In the genomic region with DNA sequence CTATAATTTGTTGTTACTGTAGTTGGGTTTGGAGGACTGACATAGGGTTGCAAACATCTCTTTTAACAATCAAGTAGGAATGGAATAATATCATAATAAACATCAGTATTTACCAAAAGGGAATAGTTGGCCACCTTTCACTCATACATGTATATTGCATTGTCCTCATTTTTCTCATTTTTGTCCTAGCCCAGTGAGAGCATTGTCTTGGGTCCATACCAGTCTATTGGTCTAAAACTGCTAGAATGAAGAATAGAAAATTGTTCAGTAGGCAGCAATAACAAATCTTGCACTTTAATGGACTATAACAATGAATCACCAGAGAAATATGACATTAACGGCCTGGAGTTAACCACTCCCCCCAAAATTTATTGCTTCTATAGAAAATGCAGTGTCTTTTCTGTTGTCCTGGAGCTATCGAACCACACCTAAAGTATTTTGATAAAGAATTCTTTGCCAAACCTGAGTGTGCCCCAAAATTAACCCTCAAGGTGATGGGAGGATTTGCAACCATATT, we compare ENCODE assay signal across 18 cellular contexts.
DNase-seq lines count a peak whose midpoint lies in the region; ATAC-seq, FAIRE-seq and TF ChIP-seq lines count a peak whose summit lies in the region.
"Had no signal": no experiment of that assay in that cellular context is flagged by ENCODE, and none has a peak within 500 bp of the region (broad histone marks: within the 10 kb centered on the region; RNA-seq: fewer than 3 reads in every experiment).

No MANE protein-coding gene starts in this region.

- dilution Hi-C loops in mammary epithelial cell (cut with HindIII; ENCODE audit: low sequenced_read_pairs), result no loop called here
- dilution Hi-C loops in IMR-90 (cut with HindIII; ENCODE audit: low sequenced_read_pairs, unreplicated experiment), result no loop called here

- no peak overlapping the region for H3K14ac ChIP-seq in IMR-90 (replicated peaks; ENCODE audit: low read depth, low read length)

- H4K91ac ChIP-seq in IMR-90 (ENCODE audit: insufficient read depth, low read depth, low read length), result no peak overlapping the region

- no peak for TF ChIP-seq EP300 in K562 (IDR thresholded peaks at IDR 0.05; ENCODE audit: low read length)

- POLR2A ChIA-PET in IMR-90 (lab: Charles Lee; ENCODE audit: unreplicated experiment) (no interaction called here), K562 (lab: Yijun Ruan, JAX) (no interaction called here)

- CTCF ChIA-PET in mammary epithelial cell (lab: Charles Lee; ENCODE audit: low non-redundant PET) (no interaction called here), IMR-90 (lab: Yijun Ruan, JAX) (no interaction called here), K562 (lab: Yijun Ruan, JAX; ENCODE audit: low intra/inter-chr PET ratio) (no interaction called here)

- H3K23ac ChIP-seq in IMR-90 (ENCODE audit: low read depth, low read length), result no peak overlapping the region

- WGBS in mammary epithelial cell (ENCODE audit: low coverage, missing lambda C conversion rate), result 0% methylated on average over 2 of the region's 2 CpGs
- WGBS in IMR-90 (ENCODE audit: extremely low coverage in 2 of 2, insufficient read length in 1 of 2), 2 experiments, result no CpG with 5 or more reads among the region's 2 CpGs
- 33% methylated on average over 2 of the region's 2 CpGs for WGBS in K562 (ENCODE audit: insufficient coverage, low coverage, missing lambda C conversion rate)

- no peak overlapping the region for H3K4me3 ChIP-seq in mammary epithelial cell (replicated peaks in 1 of 3; ENCODE audit: insufficient read depth in 1 of 3, low read depth in 2 of 3, low read length in 3 of 3)
- H3K4me3 ChIP-seq in breast epithelium, result no peak overlapping the region
- H3K4me3 ChIP-seq in IMR-90 (ENCODE audit: insufficient read depth, low read depth, low read length), result no peak overlapping the region
- no peak overlapping the region for H3K4me3 ChIP-seq in K562

- H3K9me3 ChIP-seq in mammary epithelial cell (replicated peaks; ENCODE audit: insufficient read depth, low read length) (no peaks in the 10 kb centered on the region), breast epithelium (no peaks in the 10 kb centered on the region), IMR-90 (ENCODE audit: control insufficient read depth, insufficient read depth, low read length) (no peaks in the 10 kb centered on the region), K562 (replicated peaks; ENCODE audit: control insufficient read depth, insufficient read depth, low read depth, low read length) (no peaks in the 10 kb centered on the region)

- H2AK5ac ChIP-seq in IMR-90 (ENCODE audit: low read depth, low read length), result no peak overlapping the region

- H4K5ac ChIP-seq in IMR-90 (ENCODE audit: low read depth, low read length), result no peak overlapping the region

- no peaks in the 10 kb centered on the region for H3K79me1 ChIP-seq in IMR-90 (ENCODE audit: low read depth in 1 of 2, low read length in 2 of 2)

- H2BK120ac ChIP-seq in IMR-90 (ENCODE audit: low read depth, low read length), result no peak overlapping the region

- ATAC-seq in IMR-90 (ENCODE audit: low read depth) (peak; percentile 54; the same call in 1 of the 2 replicates), K562 (no peak)
- ATAC-seq: Right ventricle myocardium inferior had no signal

- no peak for TF ChIP-seq POLR2A in breast epithelium (IDR thresholded peaks at IDR 0.05)
- no peak for TF ChIP-seq POLR2A in IMR-90 (IDR thresholded peaks at IDR 0.05; ENCODE audit: low read depth, low read length)
- TF ChIP-seq POLR2A in K562 (conservative IDR thresholded peaks at IDR 0.05), result no peak

- no peak for FAIRE-seq in K562 (lab: Jason Lieb, UNC)

- no peak overlapping the region for H3K18ac ChIP-seq in IMR-90 (ENCODE audit: low read depth, low read length)

- intact Hi-C loops in mammary epithelial cell (cut with micrococcal nuclease), result no loop called here
- intact Hi-C loops in breast epithelium (cut with DNase I; ENCODE audit: low total_unique reads), result no loop called here
- intact Hi-C loops in IMR-90 (cut with micrococcal nuclease), result no loop called here
- intact Hi-C loops in K562 (cut with micrococcal nuclease), result no loop called here
- intact Hi-C loops in head of caudate nucleus (cut with DNase I), result no loop called here

- H2BK20ac ChIP-seq in IMR-90 (ENCODE audit: low read depth, low read length), result no peak overlapping the region

- no TSS peak for BruUV-seq in mammary epithelial cell (replicated peaks; lab: Mats Ljungman, UMichigan)
- BruUV-seq in IMR-90 (replicated peaks; lab: Mats Ljungman, UMichigan), result no TSS peak
- BruUV-seq in K562 (replicated peaks; lab: Mats Ljungman, UMichigan), result no TSS peak

- H2BK15ac ChIP-seq in IMR-90 (ENCODE audit: low read depth, low read length), result no peak overlapping the region

- TF ChIP-seq CTCF in mammary epithelial cell (conservative IDR thresholded peaks at IDR 0.05 in 1 of 2, IDR thresholded peaks at IDR 0.05 in 1 of 2; ENCODE audit: extremely low read depth in 1 of 2, insufficient read depth in 1 of 2, low read depth in 1 of 2, low read length in 2 of 2) (no peak), breast epithelium (IDR thresholded peaks at IDR 0.05) (no peak), IMR-90 (conservative IDR thresholded peaks at IDR 0.05; ENCODE audit: low read depth, low read length) (no peak), K562 (IDR thresholded peaks at IDR 0.05 in 2 of 3, conservative IDR thresholded peaks at IDR 0.05 in 1 of 3; ENCODE audit: insufficient read depth in 2 of 3, low read depth in 1 of 3, low read length in 3 of 3) (no peak)

- no peak overlapping the region for H3K56ac ChIP-seq in IMR-90 (ENCODE audit: extremely low read depth, insufficient read depth, low read length)

- H2AK9ac ChIP-seq in IMR-90 (replicated peaks; ENCODE audit: low read depth, low read length, poor library complexity), result no peak overlapping the region

- H3K79me2 ChIP-seq in mammary epithelial cell (ENCODE audit: insufficient read depth, low read length) (no peaks in the 10 kb centered on the region), K562 (ENCODE audit: control insufficient read depth, insufficient read depth, low read length) (no peaks in the 10 kb centered on the region)

- no peaks in the 10 kb centered on the region for H3K36me3 ChIP-seq in mammary epithelial cell (ENCODE audit: insufficient read depth, low read length)
- no peaks in the 10 kb centered on the region for H3K36me3 ChIP-seq in breast epithelium
- H3K36me3 ChIP-seq in IMR-90 (ENCODE audit: control insufficient read depth, insufficient read depth, low read length), result no peaks in the 10 kb centered on the region
- H3K36me3 ChIP-seq in K562 (ENCODE audit: control insufficient read depth, insufficient read depth, low read length), result no peaks in the 10 kb centered on the region

- no peaks in the 10 kb centered on the region for H3K27me3 ChIP-seq in mammary epithelial cell (ENCODE audit: insufficient read depth, low read length)
- H3K27me3 ChIP-seq in breast epithelium, result no peaks in the 10 kb centered on the region
- no peaks in the 10 kb centered on the region for H3K27me3 ChIP-seq in IMR-90 (ENCODE audit: control insufficient read depth, insufficient read depth, low read length)
- H3K27me3 ChIP-seq in K562 (ENCODE audit: control insufficient read depth in 2 of 2, insufficient read depth in 2 of 2, low read length in 2 of 2), result no peaks in the 10 kb centered on the region

- H4K8ac ChIP-seq in IMR-90 (ENCODE audit: low read depth in 2 of 2, low read length in 2 of 2), result no peak overlapping the region

- H3K9ac ChIP-seq in mammary epithelial cell (ENCODE audit: insufficient read depth, low read length) (no peak overlapping the region), IMR-90 (ENCODE audit: low read depth, low read length) (no peak overlapping the region), K562 (ENCODE audit: insufficient read depth in 1 of 2, low read depth in 2 of 2, low read length in 2 of 2) (no peak overlapping the region)
- H3K9ac ChIP-seq: KMS-11 had no signal

- DNase-seq in mammary epithelial cell, result no peak
- DNase-seq in breast epithelium (ENCODE audit: low spot score in 2 of 2), result no peak
- no peak for DNase-seq in IMR-90
- no peak for DNase-seq in K562 (ENCODE audit: extremely low read depth in 1 of 4, low spot score in 3 of 4)
- peak; percentile 37 for DNase-seq in renal cortical epithelial cell (ENCODE audit: low read depth)
- DNase-seq in head of caudate nucleus, result no peak
- DNase-seq in nucleus accumbens (lab: John Stamatoyannopoulos, UW), result no peak
- DNase-seq in HT-29 (ENCODE audit: low spot score), result no peak
- DNase-seq: 8988T, DMS 273 treated with DMSO at 0.1 percent for 48 hours, H9, NCI-H1048, NCI-H1436 treated with DMSO at 0.1 percent for 48 hours, NCI-H2081 treated with DMSO at 0.1 percent for 48 hours, NCI-H510A, NCI-H774 had no signal

- H3K4me1 ChIP-seq in mammary epithelial cell (ENCODE audit: insufficient read depth, low read length) (peaks cover 26% of the 10 kb centered on the region), breast epithelium (no peaks in the 10 kb centered on the region), IMR-90 (ENCODE audit: control insufficient read depth, insufficient read depth, low read length) (no peaks in the 10 kb centered on the region), K562 (replicated peaks in 1 of 2; ENCODE audit: control insufficient read depth in 2 of 2, insufficient read depth in 2 of 2, low read length in 2 of 2) (no peaks in the 10 kb centered on the region)

- H3K9me1 ChIP-seq in IMR-90 (ENCODE audit: insufficient read depth, low read length) (no peaks in the 10 kb centered on the region), K562 (ENCODE audit: control insufficient read depth, insufficient read depth, low read length) (no peaks in the 10 kb centered on the region)

- in situ Hi-C loops in mammary epithelial cell (cut with MboI; ENCODE audit: low sequenced_read_pairs in 2 of 2), result no loop called here
- in situ Hi-C loops in IMR-90 (cut with MboI; ENCODE audit: low sequenced_read_pairs), result no loop called here
- in situ Hi-C loops in K562 (cut with MboI), result no loop called here

- no peak overlapping the region for H2BK5ac ChIP-seq in IMR-90 (ENCODE audit: low read depth, low read length, poor library complexity, severe bottlenecking)

- H2AFZ ChIP-seq in mammary epithelial cell (ENCODE audit: low read depth, low read length) (no peak overlapping the region), IMR-90 (replicated peaks; ENCODE audit: low read length, poor library complexity) (no peak overlapping the region), K562 (ENCODE audit: low read depth, low read length) (peak overlapping the region; percentile 89; the same call in 1 of the 2 replicates)

- TF ChIP-seq RAD21 in IMR-90 (IDR thresholded peaks at IDR 0.05; ENCODE audit: low read length) (no peak), K562 (CRISPR knock-in tag; conservative IDR thresholded peaks at IDR 0.05 in 1 of 2, IDR thresholded peaks at IDR 0.05 in 1 of 2) (no peak)

- H3K4me2 ChIP-seq in mammary epithelial cell (ENCODE audit: insufficient read depth, low read depth, low read length), result peak overlapping the region; percentile 26
- H3K4me2 ChIP-seq in IMR-90 (ENCODE audit: low read depth, low read length), result no peak overlapping the region
- H3K4me2 ChIP-seq in K562 (ENCODE audit: insufficient read depth, low read length), result no peak overlapping the region

- H3K4ac ChIP-seq in IMR-90 (ENCODE audit: low read depth, low read length), result no peak overlapping the region

- H4K20me1 ChIP-seq in mammary epithelial cell (ENCODE audit: insufficient read depth, low read length), result no peaks in the 10 kb centered on the region
- no peaks in the 10 kb centered on the region for H4K20me1 ChIP-seq in IMR-90 (ENCODE audit: insufficient read depth, low read length)
- no peaks in the 10 kb centered on the region for H4K20me1 ChIP-seq in K562 (replicated peaks; ENCODE audit: control insufficient read depth, insufficient read depth, low read length)

- H3K27ac ChIP-seq in mammary epithelial cell (ENCODE audit: insufficient read depth, low read depth, low read length) (peak overlapping the region; percentile 6), breast epithelium (no peak overlapping the region), IMR-90 (ENCODE audit: insufficient read depth, low read length) (no peak overlapping the region), K562 (ENCODE audit: extremely low read depth, low read depth, low read length) (no peak overlapping the region)
